Comparison of ENCODE assay signal across 30 cellular contexts in the genomic region with DNA sequence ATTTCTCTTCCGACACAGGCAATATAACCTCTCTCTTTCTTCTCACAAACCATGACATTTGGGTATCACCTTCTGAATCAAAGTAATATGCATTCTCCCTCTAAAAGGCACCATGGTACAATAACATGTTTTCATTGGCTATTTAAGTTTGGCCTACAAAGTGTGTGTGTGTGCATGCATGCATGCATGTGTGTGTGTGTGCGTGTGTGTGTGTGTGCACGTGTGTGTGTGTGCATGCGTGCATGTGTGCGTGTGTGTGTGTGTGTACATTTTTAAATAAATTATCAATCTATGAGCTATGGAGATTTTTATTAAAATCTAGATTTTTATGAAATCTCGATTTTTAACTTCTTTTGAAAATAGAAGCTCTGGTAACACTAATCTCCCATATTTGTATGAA.
"Had no signal": no experiment of that assay in that cellular context is flagged by ENCODE, and none has a peak within 500 bp of the region (broad histone marks: within the 10 kb centered on the region; RNA-seq: fewer than 3 reads in every experiment).

No MANE protein-coding gene starts in this region.

- H3K4me1 ChIP-seq: ascending aorta had no signal

- H3K27me3 ChIP-seq: ascending aorta, cardiac muscle cell had no signal

- DNase-seq: activated B cell treated with CpG ODN at 0.5 μM for 24 hours; activated CD4-positive, alpha-beta memory T cell treated with anti-CD3 and anti-CD28 coated beads, Interleukin-2, amount 10 ng/mL, durations not matched to agents 7 days and 5 days; activated CD4-positive, alpha-beta T cell treated with anti-CD3 and anti-CD28 coated beads for 4 hours; activated CD4-positive, alpha-beta T cell treated with anti-CD3 and anti-CD28 coated beads, Interleukin-2, amount 10 ng/mL, durations not matched to agents 24 days and 14 days; activated CD4-positive, alpha-beta T cell treated with anti-CD3 and anti-CD28 coated beads, Interleukin-2, amount 50 U/mL, for 48 hours; activated CD4-positive, CD25-positive, alpha-beta regulatory T cell treated with anti-CD3 and anti-CD28 coated beads, Interleukin-2, amount 50 U/mL, for 72 hours; activated CD8-positive, alpha-beta memory T cell treated with anti-CD3 and anti-CD28 coated beads for 24 hours; activated CD8-positive, alpha-beta memory T cell treated with anti-CD3 and anti-CD28 coated beads, Interleukin-2, amount 10 ng/mL, durations not matched to agents 7 days and 5 days; activated CD8-positive, alpha-beta memory T cell treated with anti-CD3 and anti-CD28 coated beads, Interleukin-2, amount 50 U/mL, for 48 hours; activated CD8-positive, alpha-beta T cell treated with anti-CD3 and anti-CD28 coated beads, Interleukin-2, amount 10 ng/mL, durations not matched to agents 7 days and 5 days; activated effector memory CD4-positive, alpha-beta T cell treated with Interleukin-2 at 50 U/mL for 16 hours; activated gamma-delta T cell; activated naive CD4-positive, alpha-beta T cell treated with anti-CD3 and anti-CD28 coated beads, Interleukin-2, amount 10 ng/mL, durations not matched to agents 7 days and 5 days; activated naive CD4-positive, alpha-beta T cell treated with Interleukin-2 at 50 U/mL for 16 hours; activated naive CD8-positive, alpha-beta T cell treated with anti-CD3 and anti-CD28 coated beads, Interleukin-2, amount 10 ng/mL, durations not matched to agents 7 days and 5 days; activated naive CD8-positive, alpha-beta T cell treated with anti-CD3 and anti-CD28 coated beads, Interleukin-2, amount 50 U/mL, for 24 hours; activated T-cell treated with anti-CD3 and anti-CD28 coated beads, Interleukin-2, amount 50 U/mL, for 24 hours; activated T-cell treated with anti-CD3 and anti-CD28 coated beads, Interleukin-2, amount 50 U/mL, for 48 hours; amygdala; anterior cingulate cortex; caudate nucleus; cerebellar nuclear complex; T-helper 1 cell; T-helper 2 cell; T-helper 9 cell had no signal

- ATAC-seq: activated CD8-positive, alpha-beta memory T cell treated with anti-CD3 and anti-CD28 coated beads, Interleukin-2, amount 10 ng/mL, durations not matched to agents 7 days and 5 days; activated CD8-positive, alpha-beta T cell treated with anti-CD3 and anti-CD28 coated beads, Interleukin-2, amount 10 ng/mL, durations not matched to agents 7 days and 5 days; activated naive CD8-positive, alpha-beta T cell treated with anti-CD3 and anti-CD28 coated beads, Interleukin-2, amount 50 U/mL, for 24 hours had no signal

- H3K36me3 ChIP-seq: ascending aorta, cardiac muscle cell had no signal

- H3K9me3 ChIP-seq: ascending aorta had no signal

- H3K27ac ChIP-seq: ascending aorta, cardiac muscle cell, VCaP had no signal

- FAIRE-seq: bronchial epithelial cell, TTC549 had no signal

- H3K4me3 ChIP-seq: ascending aorta, cardiac muscle cell had no signal
